In genomic region chr13:114132419-114133121, GRCh38 we compare ENCODE assay signal across 8 cellular contexts. TPM values are rescaled to one million over a fixed set of nuclear protein-coding genes. Genes with fewer than 3 reads are reported as not detected.
DNase-seq lines count a peak whose midpoint lies in the region; ATAC-seq and TF ChIP-seq lines count a peak whose summit lies in the region.

RASA3 (minus strand) TSS chr13:114132623; CDS start chr13:114132489, 134 bp downstream.

- intact Hi-C loops in right lobe of liver (cut with DNase I) = no loop called here

- peak within 1 kb of the TSS; percentile 93 for H3K4me3 ChIP-seq in AG04450 (ENCODE audit: low read depth, low read length)
- H3K4me3 ChIP-seq in right lobe of liver = peak within 1 kb of the TSS; percentile 60 to 78 (median 64)

- peak within 1 kb of the TSS; percentile 99 for H3K4me3 Mint-ChIP-seq in stimulated activated effector memory CD8-positive, alpha-beta T cell treated with anti-CD3 and anti-CD28 coated beads, Interleukin-12 subunit alpha, Interleukin-12 subunit beta, amount 100 ng/mL, for 72 hours

- peaks cover 0 to 25% (median 4%) of the 10 kb centered on the region in 4 donors for H3K4me1 ChIP-seq in right lobe of liver

- ATAC-seq in GM18511 (IDR thresholded peaks at IDR 0.05; ENCODE audit: unreplicated experiment) = peak; percentile 58
- peak; percentile 48 for ATAC-seq in HG02970 (IDR thresholded peaks at IDR 0.05; ENCODE audit: low FRiP score, unreplicated experiment)
- peak; percentile 78 to 89 (median 87) for ATAC-seq in right lobe of liver
- ATAC-seq in stimulated activated effector memory CD8-positive, alpha-beta T cell treated with anti-CD3 and anti-CD28 coated beads, Interleukin-12 subunit alpha, Interleukin-12 subunit beta, amount 100 ng/mL, for 72 hours = peak; percentile 70

- CTCF ChIA-PET in AG04450 (lab: Charles Lee) = no interaction called here

- DNase-seq in AG04450 (ENCODE audit: low read depth, low spot score) = no peak
- DNase-seq in NCI-H2196 treated with DMSO at 0.1 percent for 48 hours (lab: John Stamatoyannopoulos, UW; ENCODE audit: unreplicated experiment) = peak; percentile 18
- DNase-seq in activated CD4-positive, alpha-beta T cell treated with anti-CD3 and anti-CD28 coated beads, Interleukin-2, amount 50 U/mL, for 48 hours = peak; percentile 64 to 71
- DNase-seq in effector CD8-positive, alpha-beta T cell (lab: John Stamatoyannopoulos, UW) = peak; percentile 50
- peak; percentile 82 to 85 (median 83) for DNase-seq in right lobe of liver
- DNase-seq in stimulated activated effector memory CD8-positive, alpha-beta T cell treated with anti-CD3 and anti-CD28 coated beads, Interleukin-12 subunit alpha, Interleukin-12 subunit beta, amount 100 ng/mL, for 72 hours (ENCODE audit: low spot score in 2 of 2) = peak; percentile 61 to 80

- H3K36me3 Mint-ChIP-seq in stimulated activated effector memory CD8-positive, alpha-beta T cell treated with anti-CD3 and anti-CD28 coated beads, Interleukin-12 subunit alpha, Interleukin-12 subunit beta, amount 100 ng/mL, for 72 hours = peaks cover 32% of the 10 kb centered on the region

- no peaks in the 10 kb centered on the region for H3K36me3 ChIP-seq in right lobe of liver

- no peaks in the 10 kb centered on the region for H3K9me3 Mint-ChIP-seq in stimulated activated effector memory CD8-positive, alpha-beta T cell treated with anti-CD3 and anti-CD28 coated beads, Interleukin-12 subunit alpha, Interleukin-12 subunit beta, amount 100 ng/mL, for 72 hours

- no peaks in the 10 kb centered on the region for H3K9me3 ChIP-seq in AG04450 (ENCODE audit: control insufficient read depth, insufficient read depth, low read length)
- H3K9me3 ChIP-seq in right lobe of liver = no peaks in the 10 kb centered on the region

- peak within 1 kb of the TSS; percentile 96 for H3K27ac ChIP-seq in AG04450 (ENCODE audit: low read depth, low read length)
- H3K27ac ChIP-seq in right lobe of liver = peak within 1 kb of the TSS in 2 of 3 donors; percentile 55 to 85

- TF ChIP-seq CTCF in AG04450 (IDR thresholded peaks at IDR 0.05; ENCODE audit: low read depth, low read length) (no peak), right lobe of liver (IDR thresholded peaks at IDR 0.05) (no peak)

- peak within 1 kb of the TSS; percentile 93 for H3K27ac Mint-ChIP-seq in stimulated activated effector memory CD8-positive, alpha-beta T cell treated with anti-CD3 and anti-CD28 coated beads, Interleukin-12 subunit alpha, Interleukin-12 subunit beta, amount 100 ng/mL, for 72 hours

- POLR2A ChIA-PET in AG04450 (lab: Yijun Ruan, JAX) = interaction anchor here (0.6 to 2.4 kb wide), 2 partner anchors 67 to 89 kb away, joined by 3 to 13 read pairs; no protein-coding TSS in a partner anchor

- H3K27me3 ChIP-seq in AG04450 (ENCODE audit: control insufficient read depth, insufficient read depth, low read length) = no peaks in the 10 kb centered on the region
- H3K27me3 ChIP-seq in right lobe of liver = no peaks in the 10 kb centered on the region

- TF ChIP-seq POLR2A in right lobe of liver (IDR thresholded peaks at IDR 0.05) = peak; percentile 73

- WGBS in right lobe of liver (ENCODE audit: insufficient coverage, low coverage, low lambda C conversion rate, missing lambda C conversion rate) = 0% methylated on average over 4 of the region's 81 CpGs

- peaks cover 45% of the 10 kb centered on the region for H3K4me1 Mint-ChIP-seq in stimulated activated effector memory CD8-positive, alpha-beta T cell treated with anti-CD3 and anti-CD28 coated beads, Interleukin-12 subunit alpha, Interleukin-12 subunit beta, amount 100 ng/mL, for 72 hours

RNA-seq across cellular contexts. Expression of gene RASA3, which starts in this region (rescaled TPM):
- 25.2 and 26.8 TPM in 2 replicates for polyA plus RNA-seq in AG04450 (2011; rRNA removed)
- polyA minus RNA-seq in AG04450 (2011; rRNA and poly(A)+ RNA removed) = 32.8 and 38.1 TPM in 2 replicates
- total RNA-seq in right lobe of liver = 1 to 10 TPM; 3.5 to 7.9 (median 4.6) TPM
